ENCODE assay signal across 15 cellular contexts in genomic region chr14:31941487-31941886, GRCh38.
"Had no signal": no experiment of that assay in that cellular context is flagged by ENCODE, and none has a peak within 500 bp of the region (broad histone marks: within the 10 kb centered on the region; RNA-seq: fewer than 3 reads in every experiment).

No MANE protein-coding gene starts in this region.

- H3K9me3 ChIP-seq: heart right ventricle, mucosa of descending colon, neutrophil, psoas muscle, spleen, testis, tibial nerve had no signal

- H3K36me3 ChIP-seq: heart right ventricle, neutrophil, spleen, tibial nerve had no signal

- H3K27me3 ChIP-seq: heart right ventricle, neutrophil, spleen, testis, tibial nerve had no signal

- H3K4me3 ChIP-seq: heart right ventricle, mucosa of descending colon, psoas muscle, spleen, testis, tibial nerve had no signal

- H3K27ac ChIP-seq: heart right ventricle, neutrophil, psoas muscle, spleen, testis, tibial nerve had no signal

- DNase-seq: effector memory CD4-positive, alpha-beta T cell; heart right ventricle; islet precursor cell; mammary epithelial cell; mucosa of descending colon; naive thymus-derived CD8-positive, alpha-beta T cell; psoas muscle; retina; spleen; stimulated activated CD4-positive, alpha-beta T cell treated with anti-CD3 and anti-CD28 coated beads, Interleukin-15, amount 100 ng/mL, for 24 hours; stimulated activated CD4-positive, alpha-beta T cell treated with anti-CD3 and anti-CD28 coated beads, Interleukin-1b, Interleukin-23, amount 100 ng/mL, for 48 hours; stimulated activated CD4-positive, alpha-beta T cell treated with anti-CD3 and anti-CD28 coated beads, Interleukin-4, amount 100 ng/mL, for 24 hours; testis had no signal

- H3K4me1 ChIP-seq: testis, tibial nerve had no signal
